ENCODE assay signal across 13 cellular contexts in the genomic region with DNA sequence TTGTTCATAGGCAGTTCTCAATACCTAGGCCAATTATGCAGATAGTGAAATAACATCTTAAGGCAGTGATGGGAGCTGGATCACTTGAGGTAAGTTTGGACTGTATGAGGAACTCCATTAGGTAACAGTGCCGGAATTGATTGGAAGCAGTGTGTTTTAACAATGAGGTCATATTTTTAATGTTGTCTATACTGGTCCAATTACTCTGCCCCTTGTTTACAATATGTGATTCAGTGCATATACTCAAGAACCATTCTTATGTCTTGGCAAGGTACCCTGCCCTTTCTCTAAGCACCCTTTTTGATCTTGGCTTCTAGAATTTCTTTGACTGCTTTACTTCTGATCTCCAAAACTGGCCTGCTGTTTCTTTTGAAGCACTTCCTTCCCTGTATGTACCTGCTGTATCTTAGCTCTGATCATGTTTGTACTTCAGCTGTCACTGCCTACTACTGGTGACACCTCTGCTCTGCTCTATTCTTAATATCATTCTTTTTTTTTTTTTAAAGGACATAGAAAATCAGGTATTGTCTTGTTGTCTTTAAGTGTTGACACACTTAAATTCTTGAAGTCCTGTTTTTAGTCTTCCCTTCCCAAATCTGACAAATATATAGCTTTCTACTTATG. TPM values are rescaled to one million over a fixed set of nuclear protein-coding genes. Genes with fewer than 3 reads are reported as not detected.
DNase-seq lines count a peak whose midpoint lies in the region; ATAC-seq, FAIRE-seq and TF ChIP-seq lines count a peak whose summit lies in the region.
"Had no signal": no experiment of that assay in that cellular context is flagged by ENCODE, and none has a peak within 500 bp of the region (broad histone marks: within the 10 kb centered on the region; RNA-seq: fewer than 3 reads in every experiment).

No MANE protein-coding gene starts in this region.

- TF ChIP-seq POLR2A in GM12891 (IDR thresholded peaks at IDR 0.05; ENCODE audit: low read depth, low read length) = no peak

- FAIRE-seq in GM12891 (lab: Jason Lieb, UNC) (peak; percentile 40), pancreas (lab: Jason Lieb, UNC) (no peak)
- FAIRE-seq: endometrium had no signal

- peak; percentile 46 for ATAC-seq in activated CD8-positive, alpha-beta T cell treated with anti-CD3 and anti-CD28 coated beads, Interleukin-2, amount 10 ng/mL, durations not matched to agents 7 days and 5 days
- ATAC-seq in pancreas (peak; percentile 14 to 59 (median 42)), GM19328 (IDR thresholded peaks at IDR 0.05; ENCODE audit: unreplicated experiment) (no peak), HG03135 (IDR thresholded peaks at IDR 0.05; ENCODE audit: unreplicated experiment) (no peak)
- ATAC-seq: WTC11 had no signal

- no peaks in the 10 kb centered on the region for H3K9me3 Mint-ChIP-seq in activated CD8-positive, alpha-beta T cell treated with anti-CD3 and anti-CD28 coated beads, Interleukin-2, amount 10 ng/mL, durations not matched to agents 7 days and 5 days (ENCODE audit: insufficient read depth)
- H3K9me3 Mint-ChIP-seq: WTC11 had no signal

- peak; percentile 58 for DNase-seq in DMS53 (lab: John Stamatoyannopoulos, UW)
- no peak for DNase-seq in GM12891 (ENCODE audit: insufficient read length, low spot score)
- DNase-seq in activated CD8-positive, alpha-beta T cell treated with anti-CD3 and anti-CD28 coated beads, Interleukin-2, amount 10 ng/mL, durations not matched to agents 7 days and 5 days = no peak
- DNase-seq in pancreas = no peak
- DNase-seq in stimulated activated CD4-positive, alpha-beta T cell treated with anti-CD3 and anti-CD28 coated beads, Interleukin-4, amount 100 ng/mL, for 24 hours = no peak
- DNase-seq: amniotic stem cell; NCI-H187; stimulated activated CD8-positive, alpha-beta memory T cell treated with anti-CD3 and anti-CD28 coated beads, Interleukin-4, amount 100 ng/mL, for 48 hours had no signal

- POLR2A ChIA-PET in activated CD8-positive, alpha-beta T cell treated with anti-CD3 and anti-CD28 coated beads, Interleukin-2, amount 10 ng/mL, durations not matched to agents 7 days and 5 days (lab: Charles Lee) = interaction anchor here (0.7 to 1.4 kb wide), 4 partner anchors 84 to 488 kb away, joined by 3 to 5 read pairs (median 4); a partner anchor contains a TSS

- WGBS in pancreas, 2 donors = 42 to 43% methylated on average over 1 of the region's 1 CpG

- intact Hi-C loops in pancreas (cut with DNase I) = loop anchor here in 1 of 3 donors (10.0 kb wide), 1 partner anchor 80 kb away; no protein-coding TSS in a partner anchor

- no peak for TF ChIP-seq CTCF in pancreas (IDR thresholded peaks at IDR 0.05)

- no peak overlapping the region for H3K4me3 Mint-ChIP-seq in activated CD8-positive, alpha-beta T cell treated with anti-CD3 and anti-CD28 coated beads, Interleukin-2, amount 10 ng/mL, durations not matched to agents 7 days and 5 days
- H3K4me3 Mint-ChIP-seq: WTC11 had no signal

- no peaks in the 10 kb centered on the region for H3K9me3 ChIP-seq in pancreas

- peaks cover 28% of the 10 kb centered on the region for H3K4me1 Mint-ChIP-seq in activated CD8-positive, alpha-beta T cell treated with anti-CD3 and anti-CD28 coated beads, Interleukin-2, amount 10 ng/mL, durations not matched to agents 7 days and 5 days (ENCODE audit: low read depth)

- peaks cover 11 to 21% (median 12%) of the 10 kb centered on the region in 3 donors for H3K4me1 ChIP-seq in pancreas

- H3K27me3 Mint-ChIP-seq in activated CD8-positive, alpha-beta T cell treated with anti-CD3 and anti-CD28 coated beads, Interleukin-2, amount 10 ng/mL, durations not matched to agents 7 days and 5 days (ENCODE audit: low read depth) = no peaks in the 10 kb centered on the region

- H3K27ac ChIP-seq in pancreas = no peak overlapping the region

- no peaks in the 10 kb centered on the region for H3K27me3 ChIP-seq in pancreas

- no peak overlapping the region for H3K4me3 ChIP-seq in pancreas
- H3K4me3 ChIP-seq: smooth muscle cell had no signal

- peak overlapping the region; percentile 16 for H3K27ac Mint-ChIP-seq in activated CD8-positive, alpha-beta T cell treated with anti-CD3 and anti-CD28 coated beads, Interleukin-2, amount 10 ng/mL, durations not matched to agents 7 days and 5 days
- H3K27ac Mint-ChIP-seq: WTC11 had no signal

- H3K36me3 ChIP-seq in pancreas = no peaks in the 10 kb centered on the region

- no peaks in the 10 kb centered on the region for H3K36me3 Mint-ChIP-seq in activated CD8-positive, alpha-beta T cell treated with anti-CD3 and anti-CD28 coated beads, Interleukin-2, amount 10 ng/mL, durations not matched to agents 7 days and 5 days (ENCODE audit: low read depth)
- H3K36me3 Mint-ChIP-seq: WTC11 had no signal

- CTCF ChIA-PET in activated CD8-positive, alpha-beta T cell treated with anti-CD3 and anti-CD28 coated beads, Interleukin-2, amount 10 ng/mL, durations not matched to agents 7 days and 5 days (lab: Charles Lee) = interaction anchor here (0.6 to 3.2 kb wide), 19 partner anchors 8 to 453 kb away, joined by 3 to 29 read pairs (median 4); a partner anchor contains a TSS

TF ChIP-seq in GM12891, 5 proteins besides CTCF, POLR2A, EP300 and RAD21:
- no peak for TF ChIP-seq POLR2AphosphoS5 (IDR thresholded peaks at IDR 0.05; ENCODE audit: low read depth, low read length)
- 0 out of 2 replicates have a peak, but pooled peaks have one; percentile 21 for TF ChIP-seq SPI1 (IDR thresholded peaks at IDR 0.05; ENCODE audit: low read depth, low read length)

RNA-seq across cellular contexts. Expression of a gene that starts 46.2 kb away (rescaled TPM):
- polyA plus RNA-seq in GM12891 (2012; ENCODE audit: low read depth, missing spikeins) = 80.1 TPM
- total RNA-seq in activated CD8-positive, alpha-beta T cell treated with anti-CD3 and anti-CD28 coated beads, Interleukin-2, amount 10 ng/mL, durations not matched to agents 7 days and 5 days = 100 to 1,000 TPM; 117 TPM
- total RNA-seq in pancreas = 10 to 100 TPM in 3 of 6 donors, 1 to 10 TPM in 3; 5.2 to 13.4 (median 9.6) TPM
- polyA plus RNA-seq in pancreas = 10 to 100 TPM in 1 of 2 donors, 1 to 10 TPM in 1; 7.5 to 16.0 TPM

Comparison
In these comparisons a context has a peak if more than half of its experiments do, and no peak if none do; other contexts are left out.
1. ATAC-seq: peak in activated CD8-positive, alpha-beta T cell treated with anti-CD3 and anti-CD28 coated beads, Interleukin-2, amount 10 ng/mL, durations not matched to agents 7 days and 5 days (single experiment) and pancreas (4 of 4); none in GM19328 (single experiment) and HG03135 (single experiment).
2. RNA of a gene that starts 46.2 kb away (total RNA-seq): 117 TPM in activated CD8-positive, alpha-beta T cell treated with anti-CD3 and anti-CD28 coated beads, Interleukin-2, amount 10 ng/mL, durations not matched to agents 7 days and 5 days; 5.2 to 13.4 TPM in pancreas; every median in the first group is over 4 times any median in the second.